16 cellular contexts compared by ENCODE assay signal in the genomic region with DNA sequence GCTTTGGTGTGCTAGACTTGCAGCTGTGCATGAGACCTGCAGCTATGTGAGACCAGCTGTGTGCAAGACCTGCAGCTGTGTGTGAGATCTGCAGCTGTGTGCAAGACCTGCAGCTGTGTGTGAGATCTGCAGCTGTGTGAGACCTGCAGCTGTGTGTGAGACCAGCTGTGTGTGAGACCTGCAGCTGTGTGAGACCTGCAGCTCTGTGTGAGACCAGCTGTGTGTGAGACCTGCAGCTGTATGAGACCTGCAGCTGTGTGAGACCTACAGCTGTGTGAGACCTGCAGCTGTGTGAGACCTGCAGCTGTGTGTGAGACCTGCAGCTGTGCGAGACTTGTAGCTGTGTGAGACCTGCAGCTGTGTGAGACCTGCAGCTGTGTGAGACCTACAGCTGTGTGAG.
"Had no signal": no experiment of that assay in that cellular context is flagged by ENCODE, and none has a peak within 500 bp of the region (broad histone marks: within the 10 kb centered on the region; RNA-seq: fewer than 3 reads in every experiment).

No MANE protein-coding gene starts in this region.

- H3K27ac ChIP-seq: breast epithelium, dorsolateral prefrontal cortex, lower lobe of right lung, pancreas, sigmoid colon, stomach, testis had no signal

- ATAC-seq: heart left ventricle, lower lobe of right lung, pancreas had no signal

- H3K4me3 ChIP-seq: breast epithelium, dorsolateral prefrontal cortex, heart left ventricle, lower lobe of right lung, pancreas, sigmoid colon, stomach, testis had no signal

- H3K9me3 ChIP-seq: breast epithelium, heart left ventricle, lower lobe of right lung, pancreas, sigmoid colon, stomach, testis had no signal

- DNase-seq: activated CD4-positive, alpha-beta T cell treated with anti-CD3 and anti-CD28 coated beads, Interleukin-2, amount 10 ng/mL, durations not matched to agents 7 days and 5 days; activated naive CD8-positive, alpha-beta T cell treated with anti-CD3 and anti-CD28 coated beads, Interleukin-2, amount 10 ng/mL, durations not matched to agents 7 days and 5 days; anterior cingulate cortex; dorsolateral prefrontal cortex; endodermal cell; heart left ventricle; immature natural killer cell; lower lobe of right lung; midbrain; sigmoid colon; stimulated activated CD4-positive, alpha-beta T cell treated with anti-CD3 and anti-CD28 coated beads, Interleukin-1b, Interleukin-23, amount 100 ng/mL, for 48 hours; stomach; T-helper 9 cell; testis had no signal

- H3K36me3 ChIP-seq: breast epithelium had no signal

- H3K27me3 ChIP-seq: breast epithelium, dorsolateral prefrontal cortex, heart left ventricle, pancreas, sigmoid colon, stomach, testis had no signal
